ENCODE assay signal across 21 cellular contexts in the genomic region with DNA sequence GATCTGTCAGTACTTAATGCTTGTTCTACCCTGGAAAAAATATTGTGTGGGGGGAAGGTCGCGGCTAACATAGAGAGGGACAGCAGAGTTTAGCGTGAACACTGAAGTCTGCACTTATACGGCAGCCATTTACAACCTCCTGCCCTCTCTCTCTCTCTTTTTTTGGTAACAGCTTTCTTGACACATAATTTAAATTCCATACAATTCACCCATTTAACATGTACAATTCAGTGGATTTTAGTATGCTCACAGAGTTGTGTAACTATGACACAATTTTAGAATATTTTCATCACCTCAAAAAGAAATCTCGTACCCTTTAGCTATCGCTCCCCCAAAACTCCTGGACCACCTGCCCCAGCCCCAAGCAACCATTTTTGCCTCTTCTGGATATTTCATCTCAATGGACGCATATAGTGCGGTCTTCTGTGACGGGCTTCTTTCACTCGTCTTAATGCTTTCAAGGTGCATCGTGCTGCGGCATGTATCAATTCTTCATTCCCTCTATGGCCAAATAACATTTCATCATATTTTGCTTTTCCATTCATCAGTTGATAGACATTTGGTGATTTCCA.
DNase-seq lines count a peak whose midpoint lies in the region; ATAC-seq lines count a peak whose summit lies in the region.
"Had no signal": no experiment of that assay in that cellular context is flagged by ENCODE, and none has a peak within 500 bp of the region (broad histone marks: within the 10 kb centered on the region; RNA-seq: fewer than 3 reads in every experiment).

No MANE protein-coding gene starts in this region.

- H3K36me3 ChIP-seq in naive thymus-derived CD4-positive, alpha-beta T cell (ENCODE audit: control insufficient read depth in 2 of 3, insufficient read depth in 3 of 3, low read length in 3 of 3) = no peaks in the 10 kb centered on the region
- H3K36me3 ChIP-seq: HAP-1, transverse colon had no signal

- POLR2A ChIA-PET in naive thymus-derived CD4-positive, alpha-beta T cell (lab: Charles Lee) = no interaction called here

- H3K9me3 Mint-ChIP-seq in activated CD8-positive, alpha-beta memory T cell treated with anti-CD3 and anti-CD28 coated beads, Interleukin-2, amount 10 ng/mL, durations not matched to agents 7 days and 5 days (ENCODE audit: low read depth) = no peaks in the 10 kb centered on the region
- no peaks in the 10 kb centered on the region for H3K9me3 Mint-ChIP-seq in activated T-helper 1 cell treated with anti-CD3 and anti-CD28 coated beads, Interleukin-12 subunit alpha, Interleukin-12 subunit beta, Interleukin-2, Interleukin-4 antibody, amounts not matched to agents 30 ng/mL and 10 ng/mL and 1 ng/mL, durations not matched to agents 14 hours and 24 hours and 36 hours
- H3K9me3 Mint-ChIP-seq in naive B cell = peaks cover 0 to 4% (median 0%) of the 10 kb centered on the region in 7 donors
- no peaks in the 10 kb centered on the region for H3K9me3 Mint-ChIP-seq in naive thymus-derived CD4-positive, alpha-beta T cell

- no peak for ATAC-seq in activated CD8-positive, alpha-beta memory T cell treated with anti-CD3 and anti-CD28 coated beads, Interleukin-2, amount 10 ng/mL, durations not matched to agents 7 days and 5 days
- peak; percentile 2 for ATAC-seq in GM19043 (IDR thresholded peaks at IDR 0.05; ENCODE audit: low read depth, unreplicated experiment)
- ATAC-seq in naive B cell (ENCODE audit: low read depth in 2 of 2) = no peak
- ATAC-seq in naive thymus-derived CD4-positive, alpha-beta T cell = no peak

- H3K9me3 ChIP-seq in naive thymus-derived CD4-positive, alpha-beta T cell (ENCODE audit: control insufficient read depth in 2 of 3, low read length in 3 of 3) = no peaks in the 10 kb centered on the region
- H3K9me3 ChIP-seq: HAP-1, transverse colon had no signal

- no peaks in the 10 kb centered on the region for H3K27me3 ChIP-seq in naive thymus-derived CD4-positive, alpha-beta T cell (ENCODE audit: control insufficient read depth in 2 of 2, insufficient read depth in 2 of 2, low read length in 2 of 2)
- H3K27me3 ChIP-seq: transverse colon had no signal

- peak overlapping the region; percentile 36 for H3K4me3 Mint-ChIP-seq in activated CD8-positive, alpha-beta memory T cell treated with anti-CD3 and anti-CD28 coated beads, Interleukin-2, amount 10 ng/mL, durations not matched to agents 7 days and 5 days
- H3K4me3 Mint-ChIP-seq in activated T-helper 1 cell treated with anti-CD3 and anti-CD28 coated beads, Interleukin-12 subunit alpha, Interleukin-12 subunit beta, Interleukin-2, Interleukin-4 antibody, amounts not matched to agents 30 ng/mL and 10 ng/mL and 1 ng/mL, durations not matched to agents 14 hours and 24 hours and 36 hours = peak overlapping the region; percentile 20
- H3K4me3 Mint-ChIP-seq in naive B cell = peak overlapping the region in 6 of 8 donors; percentile 7 to 64 (median 33)
- H3K4me3 Mint-ChIP-seq in naive thymus-derived CD4-positive, alpha-beta T cell = peak overlapping the region in 1 of 10 donors; percentile 32

- CTCF ChIA-PET in activated CD8-positive, alpha-beta memory T cell treated with anti-CD3 and anti-CD28 coated beads, Interleukin-2, amount 10 ng/mL, durations not matched to agents 7 days and 5 days (lab: Charles Lee) = interaction anchor here (0.9 to 1.5 kb wide), 3 partner anchors 9 to 447 kb away, joined by 3 to 5 read pairs (median 3); no protein-coding TSS in a partner anchor
- CTCF ChIA-PET in naive thymus-derived CD4-positive, alpha-beta T cell (lab: Charles Lee) = no interaction called here

- intact Hi-C loops in activated T-helper 1 cell treated with anti-CD3 and anti-CD28 coated beads, Interleukin-12 subunit alpha, Interleukin-12 subunit beta, Interleukin-2, Interleukin-4 antibody, amounts not matched to agents 30 ng/mL and 10 ng/mL and 1 ng/mL, durations not matched to agents 14 hours and 24 hours and 36 hours (cut with micrococcal nuclease) = loop anchor here (1.0 to 5.0 kb wide), 4 partner anchors 18 to 442 kb away; partner anchors contain the start of gene FAM43A
- intact Hi-C loops in naive thymus-derived CD4-positive, alpha-beta T cell (cut with micrococcal nuclease) = no loop called here

- no peak overlapping the region for H3K4me3 ChIP-seq in naive thymus-derived CD4-positive, alpha-beta T cell (ENCODE audit: low read length)
- H3K4me3 ChIP-seq: HAP-1, transverse colon had no signal

- H3K27ac Mint-ChIP-seq in activated CD8-positive, alpha-beta memory T cell treated with anti-CD3 and anti-CD28 coated beads, Interleukin-2, amount 10 ng/mL, durations not matched to agents 7 days and 5 days = peak overlapping the region; percentile 68
- peak overlapping the region; percentile 61 for H3K27ac Mint-ChIP-seq in activated T-helper 1 cell treated with anti-CD3 and anti-CD28 coated beads, Interleukin-12 subunit alpha, Interleukin-12 subunit beta, Interleukin-2, Interleukin-4 antibody, amounts not matched to agents 30 ng/mL and 10 ng/mL and 1 ng/mL, durations not matched to agents 14 hours and 24 hours and 36 hours
- peak overlapping the region in 4 of 6 donors; percentile 6 to 95 (median 56) for H3K27ac Mint-ChIP-seq in naive B cell
- peak overlapping the region in 1 of 9 donors; percentile 53 for H3K27ac Mint-ChIP-seq in naive thymus-derived CD4-positive, alpha-beta T cell

- no peaks in the 10 kb centered on the region for H3K4me1 ChIP-seq in naive thymus-derived CD4-positive, alpha-beta T cell (ENCODE audit: control insufficient read depth in 2 of 2, insufficient read depth in 2 of 2, low read length in 2 of 2)
- H3K4me1 ChIP-seq: HAP-1 had no signal

- no peak for DNase-seq in activated CD8-positive, alpha-beta memory T cell treated with anti-CD3 and anti-CD28 coated beads, Interleukin-2, amount 10 ng/mL, durations not matched to agents 7 days and 5 days
- DNase-seq in activated CD8-positive, alpha-beta memory T cell treated with anti-CD3 and anti-CD28 coated beads, Interleukin-2, amount 50 U/mL, for 48 hours = no peak
- no peak for DNase-seq in activated T-helper 1 cell treated with anti-CD3 and anti-CD28 coated beads, Interleukin-12 subunit alpha, Interleukin-12 subunit beta, Interleukin-2, Interleukin-4 antibody, amounts not matched to agents 30 ng/mL and 10 ng/mL and 1 ng/mL, durations not matched to agents 14 hours and 24 hours and 36 hours (ENCODE audit: low spot score)
- DNase-seq in naive B cell (no peak), GM19240 (ENCODE audit: insufficient read length, low spot score) (no peak), H4 (ENCODE audit: low spot score) (no peak)
- DNase-seq in naive thymus-derived CD4-positive, alpha-beta T cell = no peak
- DNase-seq: amniotic stem cell; caudate nucleus; DMS79; KG1; NCI-H1048; NCI-H2029; NCI-H524 treated with DMSO at 0.1 percent for 48 hours; nucleus accumbens; SIG-M5; stimulated activated naive CD4-positive, alpha-beta T cell; transverse colon had no signal

- no peaks in the 10 kb centered on the region for H3K27me3 Mint-ChIP-seq in activated CD8-positive, alpha-beta memory T cell treated with anti-CD3 and anti-CD28 coated beads, Interleukin-2, amount 10 ng/mL, durations not matched to agents 7 days and 5 days
- no peaks in the 10 kb centered on the region for H3K27me3 Mint-ChIP-seq in activated T-helper 1 cell treated with anti-CD3 and anti-CD28 coated beads, Interleukin-12 subunit alpha, Interleukin-12 subunit beta, Interleukin-2, Interleukin-4 antibody, amounts not matched to agents 30 ng/mL and 10 ng/mL and 1 ng/mL, durations not matched to agents 14 hours and 24 hours and 36 hours (ENCODE audit: insufficient read depth)
- H3K27me3 Mint-ChIP-seq in naive B cell = no peaks in the 10 kb centered on the region
- H3K27me3 Mint-ChIP-seq in naive thymus-derived CD4-positive, alpha-beta T cell = no peaks in the 10 kb centered on the region

- H3K4me1 Mint-ChIP-seq in activated CD8-positive, alpha-beta memory T cell treated with anti-CD3 and anti-CD28 coated beads, Interleukin-2, amount 10 ng/mL, durations not matched to agents 7 days and 5 days = peaks cover 32% of the 10 kb centered on the region
- H3K4me1 Mint-ChIP-seq in activated T-helper 1 cell treated with anti-CD3 and anti-CD28 coated beads, Interleukin-12 subunit alpha, Interleukin-12 subunit beta, Interleukin-2, Interleukin-4 antibody, amounts not matched to agents 30 ng/mL and 10 ng/mL and 1 ng/mL, durations not matched to agents 14 hours and 24 hours and 36 hours (ENCODE audit: low read depth) = peaks cover 31% of the 10 kb centered on the region
- H3K4me1 Mint-ChIP-seq in naive B cell = peaks cover 24 to 61% (median 50%) of the 10 kb centered on the region in 3 donors
- peaks cover 8 to 26% (median 15%) of the 10 kb centered on the region in 7 donors for H3K4me1 Mint-ChIP-seq in naive thymus-derived CD4-positive, alpha-beta T cell

- H3K27ac ChIP-seq in naive thymus-derived CD4-positive, alpha-beta T cell (ENCODE audit: low read depth, low read length) = no peak overlapping the region
- H3K27ac ChIP-seq: C4-2B, transverse colon had no signal

- H3K36me3 Mint-ChIP-seq in activated CD8-positive, alpha-beta memory T cell treated with anti-CD3 and anti-CD28 coated beads, Interleukin-2, amount 10 ng/mL, durations not matched to agents 7 days and 5 days = no peaks in the 10 kb centered on the region
- peaks cover 9% of the 10 kb centered on the region for H3K36me3 Mint-ChIP-seq in activated T-helper 1 cell treated with anti-CD3 and anti-CD28 coated beads, Interleukin-12 subunit alpha, Interleukin-12 subunit beta, Interleukin-2, Interleukin-4 antibody, amounts not matched to agents 30 ng/mL and 10 ng/mL and 1 ng/mL, durations not matched to agents 14 hours and 24 hours and 36 hours (ENCODE audit: low read depth)
- H3K36me3 Mint-ChIP-seq in naive B cell = no peaks in the 10 kb centered on the region
- H3K36me3 Mint-ChIP-seq in naive thymus-derived CD4-positive, alpha-beta T cell = peaks cover 0 to 6% (median 0%) of the 10 kb centered on the region in 5 donors
